ENCODE assay signal across 15 cellular contexts in genomic region chrX:150621652-150622051, GRCh38. TPM values are rescaled to one million over a fixed set of nuclear protein-coding genes. Genes with fewer than 3 reads are reported as not detected.
DNase-seq lines count a peak whose midpoint lies in the region; ATAC-seq lines count a peak whose summit lies in the region.
"Had no signal": no experiment of that assay in that cellular context is flagged by ENCODE, and none has a peak within 500 bp of the region (broad histone marks: within the 10 kb centered on the region; RNA-seq: fewer than 3 reads in every experiment).

No MANE protein-coding gene starts in this region.

- H3K27ac Mint-ChIP-seq in activated naive CD4-positive, alpha-beta T cell treated with anti-CD3 and anti-CD28 coated beads, Interleukin-2, amount 50 U/mL, for 72 hours, result peak overlapping the region; percentile 48 to 65
- H3K27ac Mint-ChIP-seq in activated T-helper 17 cell treated with anti-CD3 and anti-CD28 coated beads, Interleukin-2, amount 50 U/mL, for 72 hours, result peak overlapping the region; percentile 71
- peak overlapping the region; percentile 8 for H3K27ac Mint-ChIP-seq in stimulated activated memory B cell treated with anti-CD40 and anti-IgM and Interleukin-4, amounts not matched to agents 10 μg/mL and 1 μg/mL and 100 μg/mL, for 72 hours
- H3K27ac Mint-ChIP-seq: CD4-positive, alpha-beta T cell; HFFc6 had no signal

- H3K27me3 Mint-ChIP-seq in activated T-helper 17 cell treated with anti-CD3 and anti-CD28 coated beads, Interleukin-2, amount 50 U/mL, for 72 hours, result no peaks in the 10 kb centered on the region
- H3K27me3 Mint-ChIP-seq in stimulated activated memory B cell treated with anti-CD40 and anti-IgM and Interleukin-4, amounts not matched to agents 10 μg/mL and 1 μg/mL and 100 μg/mL, for 72 hours, result no peaks in the 10 kb centered on the region
- H3K27me3 Mint-ChIP-seq: B cell; CD4-positive, alpha-beta T cell had no signal

- peaks cover 11% of the 10 kb centered on the region for H3K4me1 Mint-ChIP-seq in activated T-helper 17 cell treated with anti-CD3 and anti-CD28 coated beads, Interleukin-2, amount 50 U/mL, for 72 hours
- peaks cover 1% of the 10 kb centered on the region for H3K4me1 Mint-ChIP-seq in stimulated activated memory B cell treated with anti-CD40 and anti-IgM and Interleukin-4, amounts not matched to agents 10 μg/mL and 1 μg/mL and 100 μg/mL, for 72 hours

- no peaks in the 10 kb centered on the region for H3K36me3 Mint-ChIP-seq in activated naive CD4-positive, alpha-beta T cell treated with anti-CD3 and anti-CD28 coated beads, Interleukin-2, amount 50 U/mL, for 72 hours
- H3K36me3 Mint-ChIP-seq in activated T-helper 17 cell treated with anti-CD3 and anti-CD28 coated beads, Interleukin-2, amount 50 U/mL, for 72 hours (ENCODE audit: low read depth), result peaks cover 85% of the 10 kb centered on the region
- peaks cover 42% of the 10 kb centered on the region for H3K36me3 Mint-ChIP-seq in stimulated activated memory B cell treated with anti-CD40 and anti-IgM and Interleukin-4, amounts not matched to agents 10 μg/mL and 1 μg/mL and 100 μg/mL, for 72 hours

- no peak for ATAC-seq in activated naive CD4-positive, alpha-beta T cell treated with anti-CD3 and anti-CD28 coated beads, Interleukin-2, amount 50 U/mL, for 72 hours
- ATAC-seq in activated T-helper 17 cell treated with anti-CD3 and anti-CD28 coated beads, Interleukin-2, amount 50 U/mL, for 72 hours (replicated peaks), result no peak
- ATAC-seq in stimulated activated memory B cell treated with anti-CD40 and anti-IgM and Interleukin-4, amounts not matched to agents 10 μg/mL and 1 μg/mL and 100 μg/mL, for 72 hours, result no peak

- H3K9me3 Mint-ChIP-seq in activated naive CD4-positive, alpha-beta T cell treated with anti-CD3 and anti-CD28 coated beads, Interleukin-2, amount 50 U/mL, for 72 hours, result no peaks in the 10 kb centered on the region
- H3K9me3 Mint-ChIP-seq in activated T-helper 17 cell treated with anti-CD3 and anti-CD28 coated beads, Interleukin-2, amount 50 U/mL, for 72 hours, result no peaks in the 10 kb centered on the region
- no peaks in the 10 kb centered on the region for H3K9me3 Mint-ChIP-seq in stimulated activated memory B cell treated with anti-CD40 and anti-IgM and Interleukin-4, amounts not matched to agents 10 μg/mL and 1 μg/mL and 100 μg/mL, for 72 hours
- H3K9me3 Mint-ChIP-seq: CD4-positive, alpha-beta T cell; HFFc6 had no signal

- no peak overlapping the region for H3K4me3 Mint-ChIP-seq in activated T-helper 17 cell treated with anti-CD3 and anti-CD28 coated beads, Interleukin-2, amount 50 U/mL, for 72 hours
- no peak overlapping the region for H3K4me3 Mint-ChIP-seq in stimulated activated memory B cell treated with anti-CD40 and anti-IgM and Interleukin-4, amounts not matched to agents 10 μg/mL and 1 μg/mL and 100 μg/mL, for 72 hours
- H3K4me3 Mint-ChIP-seq: B cell; CD4-positive, alpha-beta T cell; HFFc6 had no signal

- DNase-seq in activated naive CD4-positive, alpha-beta T cell treated with anti-CD3 and anti-CD28 coated beads, Interleukin-2, amount 50 U/mL, for 72 hours (ENCODE audit: low spot score in 2 of 2), result no peak
- no peak for DNase-seq in activated naive CD4-positive, alpha-beta T cell treated with anti-CD3 and anti-CD28 coated beads, Interleukin-2, amount 50 U/mL, for 16 hours
- DNase-seq in SK-N-DZ (ENCODE audit: low spot score), result peak; percentile 7
- no peak for DNase-seq in iPS-NIHi7 (ENCODE audit: extremely low spot score)
- no peak for DNase-seq in NCI-H1092 treated with DMSO at 0.1 percent for 48 hours (lab: John Stamatoyannopoulos, UW)
- DNase-seq: Calu3; CD4-positive, alpha-beta T cell; HFFc6; NCI-H1436 treated with DMSO at 0.1 percent for 48 hours; NCI-H2029 treated with DMSO at 0.1 percent for 48 hours; NCI-H510A; NCI-H82 had no signal

RNA-seq across cellular contexts. Expression of gene MTM1, which starts 53.2 kb away (rescaled TPM):
- total RNA-seq in activated naive CD4-positive, alpha-beta T cell treated with anti-CD3 and anti-CD28 coated beads, Interleukin-2, amount 50 U/mL, for 72 hours, result 10 to 100 TPM; 21.0 to 28.1 TPM
- polyA plus RNA-seq in SK-N-DZ (2014; cell fraction: cytosol; rRNA removed), result 3.4 and 8.2 TPM in 2 replicates
- polyA plus RNA-seq in SK-N-DZ (2014; cell fraction: nucleus; rRNA removed), result 2.3 and 2.5 TPM in 2 replicates
- 10 to 100 TPM; 17.1 to 21.4 TPM for total RNA-seq in activated T-helper 17 cell treated with anti-CD3 and anti-CD28 coated beads, Interleukin-2, amount 50 U/mL, for 72 hours

Comparison
In these comparisons a context has a peak if more than half of its experiments do, and no peak if none do; other contexts are left out.
1. H3K27ac Mint-ChIP-seq: peak in every context shown above with its lines; median percentile 71 in activated T-helper 17 cell treated with anti-CD3 and anti-CD28 coated beads, Interleukin-2, amount 50 U/mL, for 72 hours; 56 in activated naive CD4-positive, alpha-beta T cell treated with anti-CD3 and anti-CD28 coated beads, Interleukin-2, amount 50 U/mL, for 72 hours; 8 in stimulated activated memory B cell treated with anti-CD40 and anti-IgM and Interleukin-4, amounts not matched to agents 10 μg/mL and 1 μg/mL and 100 μg/mL, for 72 hours.